21 cellular contexts compared by ENCODE assay signal in genomic region chr15:62853833-62854210, GRCh38.
DNase-seq lines count a peak whose midpoint lies in the region; ATAC-seq, FAIRE-seq and TF ChIP-seq lines count a peak whose summit lies in the region.
"Had no signal": no experiment of that assay in that cellular context is flagged by ENCODE, and none has a peak within 500 bp of the region (broad histone marks: within the 10 kb centered on the region; RNA-seq: fewer than 3 reads in every experiment).

No MANE protein-coding gene starts in this region.

- H3K4me1 ChIP-seq in mammary epithelial cell (ENCODE audit: insufficient read depth, low read length) (peaks cover 53% of the 10 kb centered on the region), breast epithelium (no peaks in the 10 kb centered on the region), HepG2 (ENCODE audit: insufficient read depth, low read length) (peaks cover 79% of the 10 kb centered on the region), osteoblast (ENCODE audit: insufficient read depth, low read length) (peaks cover 36% of the 10 kb centered on the region)
- H3K4me1 ChIP-seq: psoas muscle had no signal

- no peaks in the 10 kb centered on the region for H3K27me3 ChIP-seq in mammary epithelial cell (ENCODE audit: insufficient read depth, low read length)
- H3K27me3 ChIP-seq in breast epithelium = no peaks in the 10 kb centered on the region
- H3K27me3 ChIP-seq in HepG2 (ENCODE audit: control insufficient read depth in 1 of 2, insufficient read depth in 2 of 2, low read length in 2 of 2) = no peaks in the 10 kb centered on the region
- H3K27me3 ChIP-seq in osteoblast (ENCODE audit: insufficient read depth, low read length) = no peaks in the 10 kb centered on the region

- H3K9ac ChIP-seq in mammary epithelial cell (ENCODE audit: insufficient read depth, low read length) = no peak overlapping the region
- no peak overlapping the region for H3K9ac ChIP-seq in HepG2 (ENCODE audit: insufficient read depth, low read depth, low read length)
- H3K9ac ChIP-seq: SK-N-SH had no signal

- H3K4me3 ChIP-seq in mammary epithelial cell (replicated peaks in 1 of 3; ENCODE audit: insufficient read depth in 1 of 3, low read depth in 2 of 3, low read length in 3 of 3) (no peak overlapping the region), breast epithelium (no peak overlapping the region), choroid plexus epithelial cell (ENCODE audit: low read depth, low read length) (no peak overlapping the region), HepG2 (replicated peaks in 1 of 3; ENCODE audit: insufficient read depth in 1 of 3, low read depth in 2 of 3, low read length in 3 of 3) (no peak overlapping the region), osteoblast (ENCODE audit: insufficient read depth, low read length) (no peak overlapping the region)
- H3K4me3 ChIP-seq: psoas muscle, thoracic aorta had no signal

- no peak for TF ChIP-seq EP300 in HepG2 (IDR thresholded peaks at IDR 0.05; ENCODE audit: low read depth in 2 of 2, low read length in 2 of 2)
- TF ChIP-seq EP300 in HepG2 (CRISPR knock-in tag; IDR thresholded peaks at IDR 0.05; ENCODE audit: borderline replicate concordance) = no peak

- POLR2A ChIA-PET in HepG2 (lab: Yijun Ruan, JAX) = interaction anchor here (0.7 to 1.6 kb wide), 3 partner anchors 33 to 304 kb away, joined by 3 to 10 read pairs (median 4); no protein-coding TSS in a partner anchor

- H3K27ac ChIP-seq in mammary epithelial cell (ENCODE audit: insufficient read depth, low read depth, low read length) = no peak overlapping the region
- H3K27ac ChIP-seq in breast epithelium = peak overlapping the region in 1 of 2 donors; percentile 51
- no peak overlapping the region for H3K27ac ChIP-seq in HepG2 (ENCODE audit: extremely low read length, insufficient read depth, low read length)
- H3K27ac ChIP-seq in osteoblast (ENCODE audit: low read depth, low read length) = no peak overlapping the region
- H3K27ac ChIP-seq: psoas muscle, thoracic aorta had no signal

- intact Hi-C loops in mammary epithelial cell (cut with micrococcal nuclease) = no loop called here
- intact Hi-C loops in breast epithelium (cut with DNase I; ENCODE audit: low total_unique reads) = no loop called here
- intact Hi-C loops in HepG2 (cut with micrococcal nuclease; ENCODE audit: unreplicated experiment) = loop anchor here (1.0 to 2.0 kb wide), 2 partner anchors 36 to 191 kb away; no protein-coding TSS in a partner anchor

- no peak for TF ChIP-seq RAD21 in HepG2 (CRISPR knock-in tag; IDR thresholded peaks at IDR 0.05)

- ATAC-seq in HepG2 = no peak
- ATAC-seq: activated CD8-positive, alpha-beta T cell treated with anti-CD3 and anti-CD28 coated beads for 36 hours; T-helper 17 cell had no signal

- H4K20me1 ChIP-seq in mammary epithelial cell (ENCODE audit: insufficient read depth, low read length) = no peaks in the 10 kb centered on the region
- H4K20me1 ChIP-seq in HepG2 (ENCODE audit: insufficient read depth, low read length) = no peaks in the 10 kb centered on the region
- H4K20me1 ChIP-seq in osteoblast (ENCODE audit: insufficient read depth, low read length) = no peaks in the 10 kb centered on the region

- H3K79me2 ChIP-seq in mammary epithelial cell (ENCODE audit: insufficient read depth, low read length) (no peaks in the 10 kb centered on the region), HepG2 (ENCODE audit: insufficient read depth, low read length) (no peaks in the 10 kb centered on the region), osteoblast (ENCODE audit: insufficient read depth, low read length) (no peaks in the 10 kb centered on the region)

- BruUV-seq in mammary epithelial cell (replicated peaks; lab: Mats Ljungman, UMichigan) (no TSS peak), HepG2 (replicated peaks; lab: Mats Ljungman, UMichigan) (no TSS peak)

- FAIRE-seq in HepG2 (lab: Jason Lieb, UNC) = no peak
- FAIRE-seq in H54 (lab: Jason Lieb, UNC) = no peak
- FAIRE-seq: A204.1, GM12891 had no signal

- H3K4me2 ChIP-seq in mammary epithelial cell (ENCODE audit: insufficient read depth, low read depth, low read length) = no peak overlapping the region
- no peak overlapping the region; the same call in 1 of the 2 replicates for H3K4me2 ChIP-seq in HepG2 (ENCODE audit: low read depth, low read length)
- no peak overlapping the region for H3K4me2 ChIP-seq in osteoblast (ENCODE audit: insufficient read depth, low read length)
- H3K4me2 ChIP-seq: SK-N-SH had no signal

- in situ Hi-C loops in mammary epithelial cell (cut with MboI; ENCODE audit: low sequenced_read_pairs in 2 of 2) (loop anchor here in 1 of 2 donors (10.0 kb wide), 1 partner anchor 191 kb away; the partner anchor contains the start of gene TPM1), HepG2 (cut with HindIII; ENCODE audit: extremely low pct_ligation_motif_present, low pct_unique_long_range_greater_than_20kb) (no loop called here)

- TF ChIP-seq POLR2A in breast epithelium (IDR thresholded peaks at IDR 0.05) = no peak
- no peak for TF ChIP-seq POLR2A in HepG2 (IDR thresholded peaks at IDR 0.05; ENCODE audit: insufficient read depth in 1 of 2, low read depth in 2 of 2, low read length in 2 of 2)
- TF ChIP-seq POLR2A in H54 (IDR thresholded peaks at IDR 0.05; ENCODE audit: low read depth, low read length) = no peak

- no peaks in the 10 kb centered on the region for H3K9me3 ChIP-seq in mammary epithelial cell (replicated peaks; ENCODE audit: insufficient read depth, low read length)
- no peaks in the 10 kb centered on the region for H3K9me3 ChIP-seq in breast epithelium
- H3K9me3 ChIP-seq in HepG2 (ENCODE audit: low read length) = no peaks in the 10 kb centered on the region
- H3K9me3 ChIP-seq in osteoblast (ENCODE audit: low read depth, low read length) = no peaks in the 10 kb centered on the region
- H3K9me3 ChIP-seq: psoas muscle, SK-N-SH, thoracic aorta had no signal

- H3K36me3 ChIP-seq in mammary epithelial cell (ENCODE audit: insufficient read depth, low read length) (no peaks in the 10 kb centered on the region), breast epithelium (no peaks in the 10 kb centered on the region), HepG2 (replicated peaks in 1 of 2; ENCODE audit: control insufficient read depth in 1 of 2, insufficient read depth in 2 of 2, low read length in 2 of 2) (no peaks in the 10 kb centered on the region), osteoblast (ENCODE audit: insufficient read depth, low read length) (no peaks in the 10 kb centered on the region)
- H3K36me3 ChIP-seq: thoracic aorta had no signal

- WGBS in mammary epithelial cell (ENCODE audit: low coverage, missing lambda C conversion rate) = 11% methylated on average over 5 of the region's 5 CpGs
- WGBS in HepG2 (ENCODE audit: low lambda C conversion rate) = 77% methylated on average over 5 of the region's 5 CpGs

- CTCF ChIA-PET in mammary epithelial cell (lab: Charles Lee; ENCODE audit: low non-redundant PET) (no interaction called here), HepG2 (lab: Yijun Ruan, JAX; ENCODE audit: low intra/inter-chr PET ratio, low total read pairs) (no interaction called here)

- H2AFZ ChIP-seq in mammary epithelial cell (ENCODE audit: low read depth, low read length) (no peak overlapping the region), HepG2 (ENCODE audit: low read length) (no peak overlapping the region), osteoblast (ENCODE audit: low read length) (no peak overlapping the region)

- TF ChIP-seq CTCF in mammary epithelial cell (conservative IDR thresholded peaks at IDR 0.05 in 1 of 2, IDR thresholded peaks at IDR 0.05 in 1 of 2; ENCODE audit: extremely low read depth in 1 of 2, insufficient read depth in 1 of 2, low read depth in 1 of 2, low read length in 2 of 2) (no peak), breast epithelium (IDR thresholded peaks at IDR 0.05) (no peak), choroid plexus epithelial cell (conservative IDR thresholded peaks at IDR 0.05; ENCODE audit: low read depth, low read length) (no peak), HepG2 (CRISPR knock-in tag; IDR thresholded peaks at IDR 0.05) (no peak), osteoblast (IDR thresholded peaks at IDR 0.05; ENCODE audit: extremely low read depth, low read depth, low read length) (no peak)

- DNase-seq in mammary epithelial cell (peak; percentile 45), breast epithelium (ENCODE audit: low spot score in 2 of 2) (no peak), choroid plexus epithelial cell (ENCODE audit: low read depth) (peak; percentile 44), HepG2 (ENCODE audit: low spot score) (peak; percentile 12), SK-N-DZ (ENCODE audit: low spot score) (no peak), H54 (ENCODE audit: insufficient read length, low spot score) (no peak), osteoblast (ENCODE audit: insufficient read length, low spot score, missing footprints) (no peak), SKM-1 (lab: John Stamatoyannopoulos, UW; ENCODE audit: unreplicated experiment) (no peak)
- DNase-seq: activated CD8-positive, alpha-beta T cell treated with anti-CD3 and anti-CD28 coated beads for 36 hours; aorta; CD4-positive, alpha-beta memory T cell; glutamatergic neuron; NCI-H1694 treated with DMSO at 0.1 percent for 48 hours; NCI-H69; psoas muscle; SK-N-SH; stimulated activated naive CD4-positive, alpha-beta T cell treated with Interleukin-2 at 50 U/mL for 16 hours; T-helper 17 cell had no signal

- dilution Hi-C loops in mammary epithelial cell (cut with HindIII; ENCODE audit: low sequenced_read_pairs) = loop anchor here (5.0 kb wide), 1 partner anchor 68 kb away; no protein-coding TSS in a partner anchor

TF ChIP-seq in HepG2, 621 proteins besides CTCF, POLR2A, EP300 and RAD21 (continues in another document):
- TF ChIP-seq ZSCAN5A (CRISPR knock-in tag; IDR thresholded peaks at IDR 0.05; ENCODE audit: borderline replicate concordance) = no peak

Comparison
In these comparisons a context has a peak if more than half of its experiments do, and no peak if none do; other contexts are left out.
1. DNase-seq: peak in mammary epithelial cell (single experiment), choroid plexus epithelial cell (single experiment) and HepG2 (single experiment); none in breast epithelium (0 of 2), SK-N-DZ (single experiment), H54 (single experiment), osteoblast (single experiment) and SKM-1 (single experiment).